In the genomic region with DNA sequence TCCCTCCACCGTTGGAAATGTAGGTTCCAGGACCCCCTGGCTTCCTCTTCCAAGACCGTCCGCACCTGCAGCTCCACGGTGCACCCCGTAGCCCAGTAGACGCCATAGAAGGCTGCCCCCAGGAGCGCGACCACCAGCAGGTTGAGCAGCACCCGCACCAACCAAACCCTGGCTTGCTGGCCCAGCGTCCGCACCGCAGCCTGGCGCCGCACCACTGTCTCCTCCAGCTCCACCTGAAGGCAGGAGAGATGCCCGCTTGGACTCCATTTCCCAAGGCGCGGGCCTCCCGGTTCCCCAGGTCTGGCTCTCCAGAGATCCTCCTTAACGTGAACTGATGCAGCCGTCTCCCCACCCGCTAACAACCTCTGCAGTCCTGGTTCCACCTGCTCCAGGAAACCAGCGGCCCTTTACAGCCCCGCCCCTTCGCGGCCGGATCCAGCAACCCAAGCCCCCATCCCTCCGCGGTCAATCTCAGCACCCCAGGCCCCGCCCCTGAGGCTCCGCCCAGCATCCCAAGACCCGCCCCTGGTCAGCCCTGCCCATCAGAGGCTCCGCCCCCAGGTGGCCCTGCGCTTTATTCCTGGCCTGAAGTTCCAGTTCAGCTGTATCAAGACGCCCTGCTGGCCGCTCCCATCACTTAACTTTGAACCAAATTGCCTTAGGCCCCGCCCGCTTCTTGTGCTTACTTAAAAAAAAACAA, we compare ENCODE assay signal across 8 cellular contexts. TPM values are rescaled to one million over a fixed set of nuclear protein-coding genes. Genes with fewer than 3 reads are reported as not detected.
DNase-seq lines count a peak whose midpoint lies in the region; ATAC-seq, FAIRE-seq and TF ChIP-seq lines count a peak whose summit lies in the region.

No MANE protein-coding gene starts in this region.

- no peak for TF ChIP-seq RAD21 in A549 (conservative IDR thresholded peaks at IDR 0.05 in 1 of 2, IDR thresholded peaks at IDR 0.05 in 1 of 2)

- CTCF ChIA-PET in A549 (lab: Yijun Ruan, JAX), result interaction anchor here (0.7 to 1.6 kb wide), 4 partner anchors 15 to 233 kb away, joined by 3 to 5 read pairs (median 3); no protein-coding TSS in a partner anchor

- TF ChIP-seq POLR2A in A549 (IDR thresholded peaks at IDR 0.05; ENCODE audit: low read length) (no peak), GM12892 (IDR thresholded peaks at IDR 0.05; ENCODE audit: low read depth, low read length) (no peak)

- no peaks in the 10 kb centered on the region for H3K27me3 ChIP-seq in right atrium auricular region

- ATAC-seq in A549 (peak; percentile 20 to 58; a peak in 5 of 6 replicates), HG03045 (IDR thresholded peaks at IDR 0.05; ENCODE audit: unreplicated experiment) (no peak)

- no peak for TF ChIP-seq EP300 in A549 (IDR thresholded peaks at IDR 0.05)

- peak; percentile 79 for FAIRE-seq in A549 (lab: Jason Lieb, UNC)
- no peak for FAIRE-seq in GM12892 (lab: Jason Lieb, UNC)

- DNase-seq in A549 (ENCODE audit: low read depth in 1 of 2, low spot score in 1 of 2) (peak; percentile 77 to 92), MV-4-11 (lab: John Stamatoyannopoulos, UW) (peak; percentile 79), right atrium auricular region (ENCODE audit: low spot score) (peak; percentile 68), GM12892 (ENCODE audit: insufficient read length) (no peak), HPDE6-E6E7 (ENCODE audit: extremely low spot score) (no peak)
- peak; percentile 59 for DNase-seq in activated T-cell treated with anti-CD3 and anti-CD28 coated beads, Interleukin-2, amount 50 U/mL, for 1 hour
- peak; percentile 54 for DNase-seq in stimulated activated CD4-positive, alpha-beta T cell treated with anti-CD3 and anti-CD28 coated beads, Interleukin-4, amount 100 ng/mL, for 1 hour

- H3K4me2 ChIP-seq in A549, result peak overlapping the region; percentile 70

- H3K36me3 ChIP-seq in right atrium auricular region, result no peaks in the 10 kb centered on the region

- H3K4me3 ChIP-seq in A549 (peak overlapping the region; percentile 21), right atrium auricular region (no peak overlapping the region)

- H3K27ac ChIP-seq in A549, result peak overlapping the region in 1 of 2 experiments; percentile 36; a peak in 2 of 6 replicates
- H3K27ac ChIP-seq in right atrium auricular region, result no peak overlapping the region

- POLR2A ChIA-PET in A549 (lab: Yijun Ruan, JAX), result interaction anchor here (1.3 to 1.7 kb wide), 3 partner anchors 25 to 36 kb away, joined by 4 to 7 read pairs (median 5); partner anchors contain the start of genes CNOT3, MBOAT7 and RPS9

- WGBS in A549 (ENCODE audit: missing lambda C conversion rate), result 20% methylated on average over 36 of the region's 37 CpGs

- TF ChIP-seq CTCF in A549 (IDR thresholded peaks at IDR 0.05), result no peak
- TF ChIP-seq CTCF in right atrium auricular region (IDR thresholded peaks at IDR 0.05), result no peak

- H3K9me3 ChIP-seq in A549 (no peaks in the 10 kb centered on the region), right atrium auricular region (no peaks in the 10 kb centered on the region)

- H3K4me1 ChIP-seq in A549 (peaks cover 24% of the 10 kb centered on the region), right atrium auricular region (peaks cover 0 to 43% of the 10 kb centered on the region in 2 donors)

TF ChIP-seq in A549, 52 proteins besides CTCF, POLR2A, EP300 and RAD21:
- TF ChIP-seq, protein P1, sequence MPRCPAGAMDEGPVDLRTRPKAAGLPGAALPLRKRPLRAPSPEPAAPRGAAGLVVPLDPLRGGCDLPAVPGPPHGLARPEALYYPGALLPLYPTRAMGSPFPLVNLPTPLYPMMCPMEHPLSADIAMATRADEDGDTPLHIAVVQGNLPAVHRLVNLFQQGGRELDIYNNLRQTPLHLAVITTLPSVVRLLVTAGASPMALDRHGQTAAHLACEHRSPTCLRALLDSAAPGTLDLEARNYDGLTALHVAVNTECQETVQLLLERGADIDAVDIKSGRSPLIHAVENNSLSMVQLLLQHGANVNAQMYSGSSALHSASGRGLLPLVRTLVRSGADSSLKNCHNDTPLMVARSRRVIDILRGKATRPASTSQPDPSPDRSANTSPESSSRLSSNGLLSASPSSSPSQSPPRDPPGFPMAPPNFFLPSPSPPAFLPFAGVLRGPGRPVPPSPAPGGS (IDR thresholded peaks at IDR 0.05), result no peak
- TF ChIP-seq TFCP2L1 (CRISPR knock-in tag; IDR thresholded peaks at IDR 0.05), result 0 out of 2 replicates have a peak, but pooled peaks have one; percentile 24

RNA-seq across cellular contexts. Expression of gene LENG1, which starts 5.0 kb away (rescaled TPM):
- polyA plus RNA-seq in A549 (2011; rRNA removed), result 6.8 and 13.3 TPM in 2 replicates
- polyA plus RNA-seq in A549 (2012; cell fraction: cytosol; rRNA removed), result 6.9 and 8.1 TPM in 2 replicates
- polyA plus RNA-seq in A549 (2012; cell fraction: nucleus; rRNA removed), result 4.8 and 5.1 TPM in 2 replicates
- polyA plus RNA-seq in A549 (2017; fragmentation: RNase III; extraction: RNeasy Plus Mini Kit Qiagen cat#74134 plus additional on column Dnase treatment), result 11.1 to 13.9 TPM (median 13.8 TPM) in 3 replicates
- 1.1 and 1.2 TPM in 2 replicates for polyA minus RNA-seq in A549 (2011; rRNA and poly(A)+ RNA removed)
- total RNA-seq in right atrium auricular region, result 10 to 100 TPM in 1 of 2 donors, 1 to 10 TPM in 1; 6.3 to 10.0 TPM
- polyA plus RNA-seq in GM12892 (2012; ENCODE audit: missing spikeins), result 3.1 TPM

RNA-seq across cellular contexts. Expression of gene TMC4, which starts 8.4 kb away (rescaled TPM):
- polyA plus RNA-seq in A549 (2011; rRNA removed) (0.61 and 0.84 TPM in 2 replicates), A549 (2017; fragmentation: RNase III; extraction: RNeasy Plus Mini Kit Qiagen cat#74134 plus additional on column Dnase treatment) (0.85 to 1.5 TPM (median 1.2 TPM) in 3 replicates)
- polyA plus RNA-seq in A549 (2012; cell fraction: cytosol; rRNA removed), result 0.93 and 1.1 TPM in 2 replicates
- polyA plus RNA-seq in A549 (2012; cell fraction: nucleus; rRNA removed), result 2.6 and 2.9 TPM in 2 replicates
- 0.15 and 0.29 TPM in 2 replicates for polyA minus RNA-seq in A549 (2011; rRNA and poly(A)+ RNA removed)
- total RNA-seq in right atrium auricular region, result 1 to 10 TPM; 1.7 to 2.8 TPM
- 0.42 TPM for polyA plus RNA-seq in GM12892 (2012; ENCODE audit: missing spikeins)

RNA-seq across cellular contexts. Expression of gene MBOAT7, which starts 24.9 kb away (rescaled TPM):
- 42.1 and 52.4 TPM in 2 replicates for polyA plus RNA-seq in A549 (2011; rRNA removed)
- 81.6 and 121 TPM in 2 replicates for polyA plus RNA-seq in A549 (2012; cell fraction: cytosol; rRNA removed)
- 201 and 292 TPM in 2 replicates for polyA plus RNA-seq in A549 (2012; cell fraction: nucleus; rRNA removed)
- polyA plus RNA-seq in A549 (2017; fragmentation: RNase III; extraction: RNeasy Plus Mini Kit Qiagen cat#74134 plus additional on column Dnase treatment), result 129 to 142 TPM (median 133 TPM) in 3 replicates
- polyA minus RNA-seq in A549 (2011; rRNA and poly(A)+ RNA removed), result 29.0 and 46.8 TPM in 2 replicates
- total RNA-seq in right atrium auricular region, result 10 to 100 TPM; 27.0 to 37.0 TPM
- polyA plus RNA-seq in GM12892 (2012; ENCODE audit: missing spikeins), result 9.9 TPM

RNA-seq across cellular contexts. Expression of gene TSEN34, which starts 26.6 kb away (rescaled TPM):
- polyA plus RNA-seq in A549 (2011; rRNA removed), result 53.4 and 61.1 TPM in 2 replicates
- polyA plus RNA-seq in A549 (2012; cell fraction: cytosol; rRNA removed), result 140 and 185 TPM in 2 replicates
- 146 and 170 TPM in 2 replicates for polyA plus RNA-seq in A549 (2012; cell fraction: nucleus; rRNA removed)
- 79.0 to 90.9 TPM (median 87.7 TPM) in 3 replicates for polyA plus RNA-seq in A549 (2017; fragmentation: RNase III; extraction: RNeasy Plus Mini Kit Qiagen cat#74134 plus additional on column Dnase treatment)
- polyA minus RNA-seq in A549 (2011; rRNA and poly(A)+ RNA removed), result 41.8 and 48.8 TPM in 2 replicates
- total RNA-seq in right atrium auricular region, result 10 to 100 TPM; 36.7 to 37.0 TPM
- polyA plus RNA-seq in GM12892 (2012; ENCODE audit: missing spikeins), result 11.7 TPM

RNA-seq across cellular contexts. Expression of gene CNOT3, which starts 27.0 kb away (rescaled TPM):
- polyA plus RNA-seq in A549 (2011; rRNA removed) (24.9 and 28.3 TPM in 2 replicates), A549 (2017; fragmentation: RNase III; extraction: RNeasy Plus Mini Kit Qiagen cat#74134 plus additional on column Dnase treatment) (59.2 to 62.6 TPM (median 62.4 TPM) in 3 replicates)
- polyA plus RNA-seq in A549 (2012; cell fraction: cytosol; rRNA removed), result 26.3 and 28.5 TPM in 2 replicates
- polyA plus RNA-seq in A549 (2012; cell fraction: nucleus; rRNA removed), result 36.4 and 44.1 TPM in 2 replicates
- 29.7 and 32.5 TPM in 2 replicates for polyA minus RNA-seq in A549 (2011; rRNA and poly(A)+ RNA removed)
- 10 to 100 TPM; 12.0 to 16.9 TPM for total RNA-seq in right atrium auricular region
- 23.9 TPM for polyA plus RNA-seq in GM12892 (2012; ENCODE audit: missing spikeins)

Comparison
In these comparisons a context has a peak if more than half of its experiments do, and no peak if none do; other contexts are left out.
1. DNase-seq: peak in A549 (2 of 2), MV-4-11 (single experiment), activated T-cell treated with anti-CD3 and anti-CD28 coated beads, Interleukin-2, amount 50 U/mL, for 1 hour (single experiment), right atrium auricular region (single experiment) and stimulated activated CD4-positive, alpha-beta T cell treated with anti-CD3 and anti-CD28 coated beads, Interleukin-4, amount 100 ng/mL, for 1 hour (single experiment); none in GM12892 (single experiment) and HPDE6-E6E7 (single experiment).